In genomic region chr3:62876064-62876463, GRCh38 we compare ENCODE assay signal across 10 cellular contexts. TPM values are rescaled to one million over a fixed set of nuclear protein-coding genes. Genes with fewer than 3 reads are reported as not detected.
DNase-seq lines count a peak whose midpoint lies in the region; ATAC-seq and TF ChIP-seq lines count a peak whose summit lies in the region.
"Had no signal": no experiment of that assay in that cellular context is flagged by ENCODE, and none has a peak within 500 bp of the region (broad histone marks: within the 10 kb centered on the region; RNA-seq: fewer than 3 reads in every experiment).

No MANE protein-coding gene starts in this region.

- DNase-seq in GM10248 (ENCODE audit: extremely low spot score) (peak; percentile 10), NCI-H460 (ENCODE audit: extremely low read depth, low read depth) (peak; percentile 11), dorsolateral prefrontal cortex (peak in 3 of 10 donors; percentile 3 to 41 (median 13)), myocyte (ENCODE audit: low read depth) (peak; percentile 52), middle frontal gyrus (ENCODE audit: extremely low spot score, low spot score) (no peak), PC-9 (no peak)

- POLR2A ChIA-PET in GM10248 (lab: Yijun Ruan, JAX) (no interaction called here), PC-9 (lab: Charles Lee; ENCODE audit: unreplicated experiment) (no interaction called here)

- H3K9me2 ChIP-seq in PC-9 (ENCODE audit: insufficient read depth), result no peaks in the 10 kb centered on the region

- TF ChIP-seq CTCF in GM10248 (IDR thresholded peaks at IDR 0.05; ENCODE audit: control extremely low read depth, extremely low read depth, low read depth, missing control alignments), result no peak
- no peak for TF ChIP-seq CTCF in dorsolateral prefrontal cortex (IDR thresholded peaks at IDR 0.05 in 54 of 56, conservative IDR thresholded peaks at IDR 0.05 in 2 of 56; ENCODE audit: low read depth in 1 of 56, partially characterized antibody in 56 of 56)
- no peak for TF ChIP-seq CTCF in PC-9 (conservative IDR thresholded peaks at IDR 0.05)

- no peaks in the 10 kb centered on the region for H3K79me2 ChIP-seq in PC-9 (ENCODE audit: low read depth)

- no peaks in the 10 kb centered on the region for H4K20me1 ChIP-seq in PC-9 (ENCODE audit: insufficient read depth)

- no peaks in the 10 kb centered on the region for H3F3A ChIP-seq in PC-9 (ENCODE audit: insufficient read depth, low read depth)

- CTCF ChIA-PET in GM10248 (lab: Yijun Ruan, JAX) (no interaction called here), PC-9 (lab: Charles Lee) (no interaction called here)

- no TSS peak for BruUV-seq in PC-9 (replicated peaks; lab: Mats Ljungman, UMichigan)

- H3K27ac ChIP-seq in dorsolateral prefrontal cortex (peak overlapping the region in 19 of 59 donors; percentile 7 to 89 (median 37)), PC-9 (no peak overlapping the region)
- H3K27ac ChIP-seq: HL-60, upper lobe of left lung had no signal

- ATAC-seq in GM21619 (IDR thresholded peaks at IDR 0.05; ENCODE audit: unreplicated experiment) (no peak), GM21786 (IDR thresholded peaks at IDR 0.05; ENCODE audit: unreplicated experiment) (no peak)

- intact Hi-C loops in dorsolateral prefrontal cortex (cut with DNase I) (loop anchor here (5.0 to 10.0 kb wide), 2 partner anchors 186 to 319 kb away; no protein-coding TSS in a partner anchor), PC-9 (cut with micrococcal nuclease; ENCODE audit: unreplicated experiment) (no loop called here)

- H3K27me3 ChIP-seq in dorsolateral prefrontal cortex (peaks cover 0 to 15% (median 0%) of the 10 kb centered on the region in 45 donors), PC-9 (ENCODE audit: insufficient read depth, low read depth) (no peaks in the 10 kb centered on the region)

- no peaks in the 10 kb centered on the region for H3K36me3 ChIP-seq in PC-9 (ENCODE audit: low read depth)
- H3K36me3 ChIP-seq: upper lobe of left lung had no signal

- H2AFZ ChIP-seq in PC-9, result no peak overlapping the region

- H3K4me3 ChIP-seq in dorsolateral prefrontal cortex (peak overlapping the region in 57 of 59 donors; percentile 15 to 86 (median 76)), PC-9 (no peak overlapping the region)
- H3K4me3 ChIP-seq: upper lobe of left lung had no signal

- no peaks in the 10 kb centered on the region for H3K4me1 ChIP-seq in PC-9 (replicated peaks; ENCODE audit: insufficient read depth)

- no peaks in the 10 kb centered on the region for H3K9me3 ChIP-seq in PC-9 (ENCODE audit: insufficient read depth, low read depth)

- no peak overlapping the region for H3K4me2 ChIP-seq in PC-9

RNA-seq across cellular contexts. Expression of gene CADPS, which starts 0.8 kb away (rescaled TPM):
- total RNA-seq in NCI-H460 (2014; rRNA removed; shearing (Covaris generic)), result not detected in 2 replicates
- not detected in 2 replicates for polyA plus RNA-seq in NCI-H460 (2014; cell fraction: nucleus; rRNA removed)
- total RNA-seq in dorsolateral prefrontal cortex, result 100 to 1,000 TPM; 108 to 402 (median 282) TPM
- total RNA-seq in myocyte, result not detected in 2 replicates
- polyA plus RNA-seq in myocyte (2012), result not detected
- not detected in 2 replicates for total RNA-seq in PC-9 (2021)

Comparison
In these comparisons a context has a peak if more than half of its experiments do, and no peak if none do; other contexts are left out.
1. DNase-seq: peak in GM10248 (single experiment), NCI-H460 (single experiment) and myocyte (single experiment); none in middle frontal gyrus (single experiment) and PC-9 (0 of 2).
2. RNA of gene CADPS, which starts 0.8 kb away (total RNA-seq): 108 to 402 TPM in dorsolateral prefrontal cortex; not detected in NCI-H460, not detected in myocyte and not detected in PC-9; every median in the first group is over 100 times any median in the second.